ENCODE assay signal across 1 cellular context in the genomic region with DNA sequence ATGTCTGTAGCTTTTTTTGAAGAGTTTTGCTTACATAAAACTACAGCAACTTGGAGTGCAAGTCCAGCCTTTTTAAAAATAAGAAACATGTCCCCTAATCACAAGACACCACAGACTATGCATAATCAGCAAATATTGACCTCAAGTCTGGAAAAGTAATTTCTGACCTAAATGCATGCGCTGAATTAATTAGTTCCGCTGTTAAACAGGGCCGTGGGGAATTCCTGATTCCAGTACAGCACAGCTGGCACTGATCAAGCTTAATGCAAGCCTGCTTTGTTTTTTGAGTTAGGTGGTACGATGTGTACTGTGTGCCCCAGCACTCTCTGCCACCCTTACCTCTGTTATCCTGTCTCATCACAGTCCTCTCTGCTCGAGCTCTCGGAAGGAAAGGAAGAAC.
TF ChIP-seq lines count a peak whose summit lies in the region.

No MANE protein-coding gene starts in this region.

TF ChIP-seq in HepG2, 621 proteins besides CTCF, POLR2A, EP300 and RAD21:
- peak; percentile 80 for TF ChIP-seq MAFF (IDR thresholded peaks at IDR 0.05; ENCODE audit: low read depth, low read length)
- TF ChIP-seq ZNF766 (CRISPR knock-in tag; IDR thresholded peaks at IDR 0.05; ENCODE audit: borderline replicate concordance), result no peak
- TF ChIP-seq DMAP1 (CRISPR knock-in tag; IDR thresholded peaks at IDR 0.05), result 0 out of 2 replicates have a peak, but pooled peaks have one; percentile 7
- TF ChIP-seq ZBTB7B (CRISPR knock-in tag; IDR thresholded peaks at IDR 0.05), result no peak
- no peak for TF ChIP-seq RBAK (CRISPR knock-in tag; IDR thresholded peaks at IDR 0.05)
- TF ChIP-seq MAFK (conservative IDR thresholded peaks at IDR 0.05 in 1 of 2, IDR thresholded peaks at IDR 0.05 in 1 of 2; ENCODE audit: low read length in 2 of 2), result peak; percentile 84 to 87
- no peak for TF ChIP-seq CC2D1A (CRISPR knock-in tag; IDR thresholded peaks at IDR 0.05)
- TF ChIP-seq MEIS1 (CRISPR knock-in tag; IDR thresholded peaks at IDR 0.05; ENCODE audit: borderline replicate concordance), result no peak
